In the genomic region with DNA sequence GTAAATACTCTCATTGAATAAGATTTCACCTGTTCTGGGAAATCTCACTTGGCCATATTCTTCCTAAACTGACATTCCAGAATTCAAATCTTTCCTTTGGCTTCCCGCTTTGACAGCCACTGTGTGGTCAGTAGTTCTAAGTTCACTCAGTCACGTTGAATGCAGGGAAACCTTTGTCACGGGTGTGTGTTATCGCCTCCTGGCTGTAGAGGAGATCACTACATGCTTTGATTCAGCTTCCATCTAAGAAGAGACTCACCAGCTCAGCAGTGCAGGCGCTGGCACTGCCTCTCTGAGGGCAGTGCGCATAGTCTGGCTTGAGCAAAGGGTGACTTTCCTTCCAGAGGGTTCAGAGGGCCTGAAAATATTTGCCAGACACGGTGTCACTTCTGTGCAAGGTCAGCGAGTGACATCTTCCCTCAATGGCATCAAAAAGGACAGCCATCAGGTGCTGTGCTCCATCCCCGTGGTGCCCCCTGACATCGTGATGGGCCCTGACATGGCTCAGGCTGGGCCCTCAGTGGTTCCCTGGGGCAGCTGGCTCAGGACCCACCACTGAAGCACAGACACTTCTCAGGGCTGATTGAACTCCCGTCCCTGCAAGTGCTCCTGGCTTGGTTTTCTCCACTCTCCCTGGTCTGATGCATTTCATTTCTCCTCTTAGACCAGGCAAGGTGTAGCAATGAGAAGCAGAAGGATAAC, we compare ENCODE assay signal across 8 cellular contexts.
DNase-seq lines count a peak whose midpoint lies in the region; ATAC-seq lines count a peak whose summit lies in the region.

No MANE protein-coding gene starts in this region.

- WGBS in right cardiac atrium: 75% methylated on average over 11 of the region's 11 CpGs

- peak overlapping the region; percentile 90 for H3K27ac ChIP-seq in right cardiac atrium (ENCODE audit: low read length)

- H3K4me1 ChIP-seq in right cardiac atrium (ENCODE audit: control insufficient read depth, insufficient read depth, low read length): peaks cover 3% of the 10 kb centered on the region

- no peaks in the 10 kb centered on the region for H3K36me3 Mint-ChIP-seq in T-cell

- H3K9me3 ChIP-seq in right cardiac atrium (ENCODE audit: control insufficient read depth, low read length): no peaks in the 10 kb centered on the region

- peaks cover 3 to 7% of the 10 kb centered on the region in 2 donors for H3K27me3 Mint-ChIP-seq in T-cell

- no peak overlapping the region for H3K4me3 Mint-ChIP-seq in T-cell

- POLR2A ChIA-PET in T-cell (lab: Charles Lee): no interaction called here

- no peaks in the 10 kb centered on the region for H3K4me1 Mint-ChIP-seq in T-cell

- intact Hi-C loops in right cardiac atrium (cut with DNase I): loop anchor here in 2 of 4 donors (5.0 to 10.0 kb wide), 2 partner anchors 949 to 952 kb away; no protein-coding TSS in a partner anchor

- DNase-seq in 8988T: peak; percentile 17
- peak; percentile 45 for DNase-seq in RKO (ENCODE audit: low spot score)
- no peak for DNase-seq in right cardiac atrium
- DNase-seq in T-cell: no peak
- DNase-seq in NCI-H774 (lab: John Stamatoyannopoulos, UW): no peak
- DNase-seq in occipital lobe (lab: John Stamatoyannopoulos, UW): no peak

- H3K9me3 Mint-ChIP-seq in T-cell: no peaks in the 10 kb centered on the region

- no peak overlapping the region for H3K4me3 ChIP-seq in right cardiac atrium (ENCODE audit: low read length)

- no peaks in the 10 kb centered on the region for H3K27me3 ChIP-seq in right cardiac atrium (ENCODE audit: control insufficient read depth, insufficient read depth)

- ATAC-seq in GM19351 (IDR thresholded peaks at IDR 0.05; ENCODE audit: unreplicated experiment) (peak; percentile 44), right cardiac atrium (peak; percentile 40 to 70), GM19035 (IDR thresholded peaks at IDR 0.05; ENCODE audit: unreplicated experiment) (no peak), T-cell (replicated peaks in 1 of 4) (no peak)

- CTCF ChIA-PET in T-cell (lab: Charles Lee): interaction anchor here in 1 of 2 donors (0.9 to 1.2 kb wide), 4 partner anchors 9 to 952 kb away, joined by 3 to 6 read pairs (median 4); no protein-coding TSS in a partner anchor

- H3K27ac Mint-ChIP-seq in T-cell: no peak overlapping the region

Comparison
In these comparisons a context has a peak if more than half of its experiments do, and no peak if none do; other contexts are left out.
1. DNase-seq: peak in 8988T (single experiment) and RKO (single experiment); none in right cardiac atrium (0 of 3), T-cell (0 of 34), NCI-H774 (single experiment) and occipital lobe (single experiment).
2. ATAC-seq: peak in GM19351 (single experiment) and right cardiac atrium (2 of 2); none in GM19035 (single experiment) and T-cell (0 of 4).